In the genomic region with DNA sequence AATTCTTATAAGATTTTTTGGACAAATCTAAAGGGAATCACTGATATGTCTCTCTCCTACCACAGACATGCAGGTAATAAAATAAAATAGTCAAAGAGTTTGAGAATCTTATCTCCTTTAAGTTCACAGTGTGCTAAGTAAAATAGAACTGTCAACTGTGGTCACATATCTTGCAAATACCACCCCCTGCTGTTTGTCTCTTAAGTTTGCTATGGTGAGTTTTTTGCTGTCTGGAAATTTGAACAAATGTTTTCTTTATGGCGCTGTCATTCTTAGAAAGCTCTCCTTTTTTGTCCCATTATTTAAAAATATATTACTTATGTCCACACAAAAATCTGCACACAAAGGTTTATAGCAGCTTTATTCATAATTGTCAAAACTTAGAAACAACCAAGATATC, we compare ENCODE assay signal across 8 cellular contexts. TPM values are rescaled to one million over a fixed set of nuclear protein-coding genes. Genes with fewer than 3 reads are reported as not detected.
DNase-seq lines count a peak whose midpoint lies in the region; ATAC-seq and TF ChIP-seq lines count a peak whose summit lies in the region.

No MANE protein-coding gene starts in this region.

- H3K4me1 Mint-ChIP-seq in central memory CD8-positive, alpha-beta T cell = peaks cover 37% of the 10 kb centered on the region

- H3K36me3 ChIP-seq in osteoblast (ENCODE audit: insufficient read depth, low read length) = no peaks in the 10 kb centered on the region
- no peaks in the 10 kb centered on the region for H3K36me3 ChIP-seq in WERI-Rb-1

- no peak overlapping the region for H3K4me2 ChIP-seq in osteoblast (ENCODE audit: insufficient read depth, low read length)

- H2AFZ ChIP-seq in osteoblast (ENCODE audit: low read length) = no peak overlapping the region

- H3K9me3 ChIP-seq in osteoblast (ENCODE audit: low read depth, low read length) (no peaks in the 10 kb centered on the region), WERI-Rb-1 (ENCODE audit: severe bottlenecking) (no peaks in the 10 kb centered on the region)

- H3K4me3 Mint-ChIP-seq in central memory CD8-positive, alpha-beta T cell = peak overlapping the region; percentile 44

- H3K4me1 ChIP-seq in osteoblast (ENCODE audit: insufficient read depth, low read length) = no peaks in the 10 kb centered on the region

- no peaks in the 10 kb centered on the region for H3K27me3 Mint-ChIP-seq in central memory CD8-positive, alpha-beta T cell

- H3K27ac ChIP-seq in osteoblast (ENCODE audit: low read depth, low read length) (no peak overlapping the region), WERI-Rb-1 (no peak overlapping the region)

- no peaks in the 10 kb centered on the region for H3K9me3 Mint-ChIP-seq in central memory CD8-positive, alpha-beta T cell

- TF ChIP-seq CTCF in osteoblast (IDR thresholded peaks at IDR 0.05; ENCODE audit: extremely low read depth, low read depth, low read length) (peak; percentile 20), WERI-Rb-1 (IDR thresholded peaks at IDR 0.05; ENCODE audit: low read depth, low read length) (no peak)

- H3K36me3 Mint-ChIP-seq in central memory CD8-positive, alpha-beta T cell (ENCODE audit: insufficient read depth) = peaks cover 15% of the 10 kb centered on the region

- H3K4me3 ChIP-seq in osteoblast (ENCODE audit: insufficient read depth, low read length) = no peak overlapping the region
- H3K4me3 ChIP-seq in WERI-Rb-1 (ENCODE audit: low read depth, low read length) = no peak overlapping the region

- peak; percentile 5 for DNase-seq in NCI-H2107 treated with DMSO at 0.1 percent for 48 hours (lab: John Stamatoyannopoulos, UW; ENCODE audit: unreplicated experiment)
- DNase-seq in NCI-H2107 (lab: John Stamatoyannopoulos, UW) = no peak
- DNase-seq in M059J (ENCODE audit: low read depth) = peak; percentile 9
- no peak for DNase-seq in central memory CD8-positive, alpha-beta T cell (ENCODE audit: low spot score in 2 of 2)
- no peak for DNase-seq in osteoblast (ENCODE audit: insufficient read length, low spot score, missing footprints)
- no peak for DNase-seq in HuH-7.5 (ENCODE audit: low spot score)
- no peak for DNase-seq in WERI-Rb-1

- H4K20me1 ChIP-seq in osteoblast (ENCODE audit: insufficient read depth, low read length) = no peaks in the 10 kb centered on the region

- H3K79me2 ChIP-seq in osteoblast (ENCODE audit: insufficient read depth, low read length) = no peaks in the 10 kb centered on the region

- peak overlapping the region; percentile 87 for H3K27ac Mint-ChIP-seq in central memory CD8-positive, alpha-beta T cell (ENCODE audit: low read depth)

- H3K27me3 ChIP-seq in osteoblast (ENCODE audit: insufficient read depth, low read length) (no peaks in the 10 kb centered on the region), WERI-Rb-1 (ENCODE audit: insufficient read depth, low read depth, severe bottlenecking) (no peaks in the 10 kb centered on the region)

- ATAC-seq in central memory CD8-positive, alpha-beta T cell (replicated peaks; ENCODE audit: extremely low read depth, poor library complexity, severe bottlenecking) = no peak
- ATAC-seq in HG02970 (IDR thresholded peaks at IDR 0.05; ENCODE audit: low FRiP score, unreplicated experiment) = no peak

RNA-seq across cellular contexts. Expression of gene GIMAP5, which starts 19.6 kb away (rescaled TPM):
- not detected in 2 replicates for total RNA-seq in M059J (2014; rRNA removed; shearing (Covaris generic))
- total RNA-seq in osteoblast = not detected in 2 replicates

RNA-seq across cellular contexts. Expression of gene GIMAP1, which starts 40.4 kb away (rescaled TPM):
- total RNA-seq in M059J (2014; rRNA removed; shearing (Covaris generic)) = 0.07 TPM in 1 of 2 replicates, not detected in the other
- total RNA-seq in osteoblast = not detected in 2 replicates

RNA-seq across cellular contexts. Expression of gene TMEM176B, which starts 43.3 kb away (rescaled TPM):
- total RNA-seq in M059J (2014; rRNA removed; shearing (Covaris generic)) = not detected in 2 replicates
- total RNA-seq in osteoblast = 0.72 TPM in 1 of 2 replicates, not detected in the other

RNA-seq across cellular contexts. Expression of gene TMEM176A, which starts 43.7 kb away (rescaled TPM):
- 0.34 TPM in 1 of 2 replicates, not detected in the other for total RNA-seq in M059J (2014; rRNA removed; shearing (Covaris generic))
- total RNA-seq in osteoblast = not detected in 2 replicates

Comparison
In these comparisons a context has a peak if more than half of its experiments do, and no peak if none do; other contexts are left out.
1. DNase-seq: peak in NCI-H2107 treated with DMSO at 0.1 percent for 48 hours (single experiment) and M059J (single experiment); none in NCI-H2107 (single experiment), central memory CD8-positive, alpha-beta T cell (0 of 2), osteoblast (single experiment), HuH-7.5 (single experiment) and WERI-Rb-1 (single experiment).